In genomic region chr14:105244334-105244733, GRCh38 we compare ENCODE assay signal across 16 cellular contexts. TPM values are rescaled to one million over a fixed set of nuclear protein-coding genes. Genes with fewer than 3 reads are reported as not detected.
DNase-seq lines count a peak whose midpoint lies in the region; ATAC-seq, FAIRE-seq and TF ChIP-seq lines count a peak whose summit lies in the region.
"Had no signal": no experiment of that assay in that cellular context is flagged by ENCODE, and none has a peak within 500 bp of the region (broad histone marks: within the 10 kb centered on the region; RNA-seq: fewer than 3 reads in every experiment).

No MANE protein-coding gene starts in this region.

- 96% methylated on average over 10 of the region's 10 CpGs for WGBS in GM12878 (ENCODE audit: insufficient coverage, insufficient replicate concordance, low lambda C conversion rate, missing lambda C conversion rate)
- WGBS in H9 (ENCODE audit: extremely low coverage, insufficient read length, low lambda C conversion rate) = no CpG with 5 or more reads among the region's 10 CpGs

- H3K79me1 ChIP-seq in H9 (ENCODE audit: insufficient read depth, low read depth, low read length, poor library complexity, severe bottlenecking) = no peaks in the 10 kb centered on the region

- H2BK12ac ChIP-seq in H9 (ENCODE audit: insufficient read length, low read depth, low read length) = no peak overlapping the region

- no peak for TF ChIP-seq EP300 in GM12878 (IDR thresholded peaks at IDR 0.05; ENCODE audit: borderline replicate concordance in 1 of 2, control insufficient read depth in 1 of 2, low read depth in 2 of 2, low read length in 2 of 2)

- H3K4me1 ChIP-seq in CD4-positive, CD25-positive, alpha-beta regulatory T cell (ENCODE audit: control insufficient read depth, insufficient read depth, low read length, poor library complexity, severe bottlenecking) = peaks cover 18% of the 10 kb centered on the region
- H3K4me1 ChIP-seq in CD8-positive, alpha-beta T cell (ENCODE audit: insufficient read depth, low read length) = peaks cover 21% of the 10 kb centered on the region
- H3K4me1 ChIP-seq in GM12878 (ENCODE audit: control insufficient read depth, insufficient read depth, low read length) (peaks cover 8% of the 10 kb centered on the region), osteoblast (ENCODE audit: insufficient read depth, low read length) (peaks cover 3% of the 10 kb centered on the region), H9 (ENCODE audit: insufficient read depth, low read length) (no peaks in the 10 kb centered on the region)

- no peak overlapping the region for H2AFZ ChIP-seq in GM12878 (ENCODE audit: control insufficient read depth, low read depth, low read length)
- H2AFZ ChIP-seq in osteoblast (ENCODE audit: low read length) = no peak overlapping the region
- no peak overlapping the region for H2AFZ ChIP-seq in H9 (ENCODE audit: low read length)

- no peaks in the 10 kb centered on the region for H3K27me3 ChIP-seq in CD4-positive, CD25-positive, alpha-beta regulatory T cell (ENCODE audit: control insufficient read depth, insufficient read depth, low read length)
- H3K27me3 ChIP-seq in CD8-positive, alpha-beta T cell (ENCODE audit: insufficient read depth, low read length) = no peaks in the 10 kb centered on the region
- no peaks in the 10 kb centered on the region for H3K27me3 ChIP-seq in GM12878 (replicated peaks in 1 of 2; ENCODE audit: control insufficient read depth in 2 of 2, insufficient read depth in 2 of 2, low read length in 1 of 2)
- no peaks in the 10 kb centered on the region for H3K27me3 ChIP-seq in osteoblast (ENCODE audit: insufficient read depth, low read length)
- H3K27me3 ChIP-seq in H9 (ENCODE audit: insufficient read depth, low read length) = no peaks in the 10 kb centered on the region

- no peak overlapping the region for H4K8ac ChIP-seq in H9 (replicated peaks; ENCODE audit: insufficient read length, low read depth, low read length)

- no peak for TF ChIP-seq POLR2A in GM12878 (IDR thresholded peaks at IDR 0.05; ENCODE audit: low read depth, low read length)

- POLR2A ChIA-PET in CD8-positive, alpha-beta T cell (lab: Charles Lee) = interaction anchor here (0.6 kb wide), 1 partner anchor 52 kb away, joined by 4 read pairs; no protein-coding TSS in a partner anchor
- POLR2A ChIA-PET in GM12878 (lab: Charles Lee) = no interaction called here

- intact Hi-C loops in CD8-positive, alpha-beta T cell (cut with DNase I, micrococcal nuclease) = loop anchor here in 1 of 2 experiments (10.0 kb wide), 3 partner anchors 60 to 450 kb away; partner anchors contain the start of genes AKT1, NUDT14 and TEDC1
- intact Hi-C loops in GM12878 (cut with micrococcal nuclease; ENCODE audit: unreplicated experiment) = no loop called here

- H3K27ac Mint-ChIP-seq in CD4-positive, CD25-positive, alpha-beta regulatory T cell = peak overlapping the region in 2 of 3 donors; percentile 6 to 26
- peak overlapping the region; percentile 41 for H3K27ac Mint-ChIP-seq in CD8-positive, alpha-beta T cell
- no peak overlapping the region for H3K27ac Mint-ChIP-seq in H9
- H3K27ac Mint-ChIP-seq: B cell had no signal

- no peaks in the 10 kb centered on the region for H3K9me3 ChIP-seq in CD4-positive, CD25-positive, alpha-beta regulatory T cell (ENCODE audit: control insufficient read depth in 2 of 2, low read length in 2 of 2)
- H3K9me3 ChIP-seq in CD8-positive, alpha-beta T cell (ENCODE audit: low read length) = no peaks in the 10 kb centered on the region
- H3K9me3 ChIP-seq in GM12878 (replicated peaks; ENCODE audit: control insufficient read depth, insufficient read depth, low read length) (no peaks in the 10 kb centered on the region; the same call in 2 of the 3 replicates), osteoblast (ENCODE audit: low read depth, low read length) (no peaks in the 10 kb centered on the region), H9 (ENCODE audit: control insufficient read depth, low read depth, low read length) (no peaks in the 10 kb centered on the region)

- TF ChIP-seq RAD21 in GM12878 (IDR thresholded peaks at IDR 0.05; ENCODE audit: insufficient read depth, low read depth, low read length) = no peak

- H2BK15ac ChIP-seq in H9 (ENCODE audit: low read depth, low read length) = no peak overlapping the region

- CTCF ChIA-PET in CD8-positive, alpha-beta T cell (lab: Charles Lee) = no interaction called here
- CTCF ChIA-PET in GM12878 (lab: Yijun Ruan, JAX) = no interaction called here

- H2BK20ac ChIP-seq in H9 (ENCODE audit: low read depth, low read length, poor library complexity, severe bottlenecking) = no peak overlapping the region

- no peak overlapping the region for H4K91ac ChIP-seq in H9 (ENCODE audit: insufficient read length, low read depth, low read length)

- H3K27ac ChIP-seq in CD4-positive, CD25-positive, alpha-beta regulatory T cell (ENCODE audit: insufficient read depth, low read length, poor library complexity, severe bottlenecking) = no peak overlapping the region
- no peak overlapping the region for H3K27ac ChIP-seq in CD8-positive, alpha-beta T cell (ENCODE audit: low read depth, low read length)
- H3K27ac ChIP-seq in GM12878 (ENCODE audit: control insufficient read depth, insufficient read depth) (no peak overlapping the region), osteoblast (ENCODE audit: low read depth, low read length) (no peak overlapping the region), H9 (ENCODE audit: insufficient read length, low read depth, low read length) (no peak overlapping the region)
- H3K27ac ChIP-seq: C4-2B had no signal

- H2BK120ac ChIP-seq in H9 (ENCODE audit: low read depth, low read length, poor library complexity, severe bottlenecking) = no peak overlapping the region

- H3T11ph ChIP-seq in H9 (ENCODE audit: low read length) = no peak overlapping the region

- ATAC-seq in CD4-positive, CD25-positive, alpha-beta regulatory T cell (ENCODE audit: low read depth in 2 of 2) = no peak
- ATAC-seq in CD8-positive, alpha-beta T cell = no peak
- no peak for ATAC-seq in GM12878
- ATAC-seq: HCT116, K562 had no signal

- H3K9ac ChIP-seq in GM12878 (ENCODE audit: control insufficient read depth, insufficient read depth, low read length) (no peak overlapping the region), H9 (ENCODE audit: extremely low read depth, insufficient read length, low read length) (no peak overlapping the region)

- no peak overlapping the region for H3K18ac ChIP-seq in H9 (ENCODE audit: insufficient read length, low read depth, low read length)

- H3K4ac ChIP-seq in H9 (ENCODE audit: low read depth, low read length) = no peak overlapping the region

- no peak overlapping the region for H3K23ac ChIP-seq in H9 (ENCODE audit: insufficient read length, low read depth, low read length)

- DNase-seq in CD4-positive, CD25-positive, alpha-beta regulatory T cell = no peak
- DNase-seq in CD8-positive, alpha-beta T cell = no peak
- no peak for DNase-seq in GM12878 (ENCODE audit: low read depth, low spot score)
- DNase-seq in osteoblast (ENCODE audit: insufficient read length, low spot score, missing footprints) = peak; percentile 38
- no peak for DNase-seq in DMS153 (lab: John Stamatoyannopoulos, UW)
- no peak for DNase-seq in cerebellar cortex (ENCODE audit: low spot score)
- no peak for DNase-seq in H9
- DNase-seq: DMS79 treated with DMSO at 0.1 percent for 48 hours, EL had no signal

- no peak overlapping the region for H2AK5ac ChIP-seq in H9 (ENCODE audit: insufficient read length, low read length)

- peaks cover 5% of the 10 kb centered on the region for H3K36me3 Mint-ChIP-seq in CD4-positive, CD25-positive, alpha-beta regulatory T cell
- H3K36me3 Mint-ChIP-seq in CD8-positive, alpha-beta T cell = peaks cover 11% of the 10 kb centered on the region
- H3K36me3 Mint-ChIP-seq in H9 (ENCODE audit: insufficient read depth in 1 of 3, low read depth in 3 of 3) = peaks cover 5 to 21% (median 7%) of the 10 kb centered on the region in 3 experiments

- no peak overlapping the region for H4K5ac ChIP-seq in H9 (ENCODE audit: insufficient read length, low read depth, low read length)

- H4K20me1 ChIP-seq in GM12878 (ENCODE audit: control insufficient read depth, insufficient read depth) = no peaks in the 10 kb centered on the region
- H4K20me1 ChIP-seq in osteoblast (ENCODE audit: insufficient read depth, low read length) = peaks cover 12% of the 10 kb centered on the region
- no peaks in the 10 kb centered on the region for H4K20me1 ChIP-seq in H9 (ENCODE audit: control insufficient read depth, insufficient read depth, insufficient read length)

- in situ Hi-C loops in GM12878 (cut with MboI) = no loop called here

- H3K79me2 ChIP-seq in GM12878 (ENCODE audit: control insufficient read depth, insufficient read depth, low read length) (peaks cover 6% of the 10 kb centered on the region; the same call in 1 of the 2 replicates), osteoblast (ENCODE audit: insufficient read depth, low read length) (peaks cover 55% of the 10 kb centered on the region), H9 (ENCODE audit: insufficient read depth, low read length) (no peaks in the 10 kb centered on the region)

- peaks cover 5% of the 10 kb centered on the region for H3K36me3 ChIP-seq in CD4-positive, CD25-positive, alpha-beta regulatory T cell (ENCODE audit: control insufficient read depth, insufficient read depth, low read length)
- no peaks in the 10 kb centered on the region for H3K36me3 ChIP-seq in CD8-positive, alpha-beta T cell (ENCODE audit: insufficient read depth, low read length)
- H3K36me3 ChIP-seq in GM12878 (ENCODE audit: control insufficient read depth in 2 of 2, insufficient read depth in 2 of 2, low read length in 1 of 2) = peaks cover 5% of the 10 kb centered on the region in 2 experiments; a peak in 3 of 4 replicates
- no peaks in the 10 kb centered on the region for H3K36me3 ChIP-seq in osteoblast (ENCODE audit: insufficient read depth, low read length)

- H2BK5ac ChIP-seq in H9 (ENCODE audit: insufficient read length, low read length) = no peak overlapping the region

- TSS peak; percentile 24 for BruUV-seq in GM12878 (replicated peaks; lab: Mats Ljungman, UMichigan)

- H3K4me3 Mint-ChIP-seq in CD4-positive, CD25-positive, alpha-beta regulatory T cell = no peak overlapping the region
- no peak overlapping the region for H3K4me3 Mint-ChIP-seq in CD8-positive, alpha-beta T cell
- H3K4me3 Mint-ChIP-seq in H9 = no peak overlapping the region
- H3K4me3 Mint-ChIP-seq: B cell had no signal

- H3K56ac ChIP-seq in H9 (ENCODE audit: insufficient read length, low read depth, low read length) = no peak overlapping the region

- peaks cover 0 to 32% (median 18%) of the 10 kb centered on the region in 4 donors for H3K4me1 Mint-ChIP-seq in CD4-positive, CD25-positive, alpha-beta regulatory T cell
- peaks cover 29% of the 10 kb centered on the region for H3K4me1 Mint-ChIP-seq in CD8-positive, alpha-beta T cell (ENCODE audit: low read depth)
- peaks cover 3 to 4% of the 10 kb centered on the region in 2 experiments; a peak in 3 of 4 replicates for H3K4me1 Mint-ChIP-seq in H9

- H3K27me3 Mint-ChIP-seq in CD4-positive, CD25-positive, alpha-beta regulatory T cell = no peaks in the 10 kb centered on the region
- H3K27me3 Mint-ChIP-seq in CD8-positive, alpha-beta T cell (ENCODE audit: low read depth) = no peaks in the 10 kb centered on the region
- H3K27me3 Mint-ChIP-seq in H9 (ENCODE audit: low read depth) = peaks cover 2% of the 10 kb centered on the region; the same call in 1 of the 2 replicates
- H3K27me3 Mint-ChIP-seq: B cell had no signal

- no peak overlapping the region for H3K4me2 ChIP-seq in GM12878 (ENCODE audit: control insufficient read depth, insufficient read depth)
- no peak overlapping the region for H3K4me2 ChIP-seq in osteoblast (ENCODE audit: insufficient read depth, low read length)
- H3K4me2 ChIP-seq in H9 (ENCODE audit: insufficient read depth, insufficient read length, low read length) = no peak overlapping the region

- H3K14ac ChIP-seq in H9 (ENCODE audit: insufficient read depth, low read length) = no peak overlapping the region

- H3K4me3 ChIP-seq in CD4-positive, CD25-positive, alpha-beta regulatory T cell (ENCODE audit: low read depth, low read length) = no peak overlapping the region
- no peak overlapping the region for H3K4me3 ChIP-seq in CD8-positive, alpha-beta T cell (ENCODE audit: low read depth, low read length)
- H3K4me3 ChIP-seq in GM12878 (no peak overlapping the region), osteoblast (ENCODE audit: insufficient read depth, low read length) (no peak overlapping the region)
- H3K4me3 ChIP-seq: K562 had no signal

- TF ChIP-seq CTCF in CD8-positive, alpha-beta T cell (IDR thresholded peaks at IDR 0.05) = no peak
- TF ChIP-seq CTCF in GM12878 (IDR thresholded peaks at IDR 0.05 in 2 of 3, conservative IDR thresholded peaks at IDR 0.05 in 1 of 3; ENCODE audit: control insufficient read depth in 2 of 3, extremely low read depth in 1 of 3, insufficient read depth in 1 of 3, low read depth in 3 of 3, low read length in 3 of 3) = no peak
- TF ChIP-seq CTCF in osteoblast (IDR thresholded peaks at IDR 0.05; ENCODE audit: extremely low read depth, low read depth, low read length) = no peak
- no peak for TF ChIP-seq CTCF in H9 (conservative IDR thresholded peaks at IDR 0.05)

- peaks cover 5% of the 10 kb centered on the region for H3K23me2 ChIP-seq in H9 (ENCODE audit: insufficient read length, low read depth, low read length, poor library complexity, severe bottlenecking)

- FAIRE-seq in GM12878 (lab: Jason Lieb, UNC) = no peak
- FAIRE-seq: A204.1, G401.6, GM12892, K562 had no signal

- SMC1A ChIA-PET in GM12878 (lab: Charles Lee; ENCODE audit: uncharacterized antibody, unreplicated experiment) = no interaction called here

- no peaks in the 10 kb centered on the region for H3K9me3 Mint-ChIP-seq in CD4-positive, CD25-positive, alpha-beta regulatory T cell
- H3K9me3 Mint-ChIP-seq in CD8-positive, alpha-beta T cell = no peaks in the 10 kb centered on the region
- no peaks in the 10 kb centered on the region for H3K9me3 Mint-ChIP-seq in H9

- RAD21 ChIA-PET in GM12878 (lab: Charles Lee; ENCODE audit: unreplicated experiment) = no interaction called here

RNA-seq across cellular contexts. Expression of gene BTBD6, which starts 4.0 kb away (rescaled TPM):
- total RNA-seq in CD4-positive, CD25-positive, alpha-beta regulatory T cell = 39.4 TPM
- polyA plus RNA-seq in CD4-positive, CD25-positive, alpha-beta regulatory T cell = 10 to 100 TPM in 2 of 4 donors, 1 to 10 TPM in 2; 4.6 to 17.4 (median 9.0) TPM
- total RNA-seq in CD8-positive, alpha-beta T cell = 10 to 100 TPM; 34.1 to 34.4 TPM
- 7.0 and 8.1 TPM in 2 replicates for total RNA-seq in GM12878 (2013; cell fraction: nucleolus; rRNA removed)
- total RNA-seq in GM12878 (2014; rRNA removed) = 33.4 and 36.0 TPM in 2 replicates
- total RNA-seq in GM12878 (2014; rRNA removed; fragmentation: Illumina TruSeq; extraction: Trizol) = 18.6 and 20.8 TPM in 2 replicates
- total RNA-seq in GM12878 (2021) = 26.2 and 26.4 TPM in 2 replicates
- 8.5 TPM for polyA plus RNA-seq in GM12878 (2011; ENCODE audit: low read depth)
- polyA plus RNA-seq in GM12878 (2011; rRNA removed) = 8.4 and 13.8 TPM in 2 replicates
- polyA plus RNA-seq in GM12878 (2011; cell fraction: cytosol; rRNA removed) = 15.8 and 22.1 TPM in 2 replicates
- 41.5 and 42.8 TPM in 2 replicates for polyA plus RNA-seq in GM12878 (2011; cell fraction: nucleus; rRNA removed)
- 13.7 and 15.0 TPM in 2 replicates for polyA plus RNA-seq in GM12878 (2012)
- 6.2 and 17.8 TPM in 2 replicates for polyA plus RNA-seq in GM12878 (2014; fragmentation: Illumina TruSeq; extraction: Trizol)
- 1 to 10 TPM; 3.6 to 9.8 TPM for polyA plus RNA-seq in GM12878 (2014; fragmentation: Nextera tagmentation; extraction: Ambion mirVana)
- polyA plus RNA-seq in GM12878 (2014; rRNA removed) = 36.5 and 42.0 TPM in 2 replicates
- 1 to 10 TPM; 1.4 to 2.1 TPM for polyA plus RNA-seq in GM12878 (2016; fragmentation: Nextera tagmentation; extraction: Ambion mirVana)
- 8.6 and 14.2 TPM in 2 replicates for polyA minus RNA-seq in GM12878 (2011; rRNA and poly(A)+ RNA removed)
- 5.3 and 7.5 TPM in 2 replicates for polyA minus RNA-seq in GM12878 (2011; cell fraction: cytosol; rRNA and poly(A)+ RNA removed)
- polyA minus RNA-seq in GM12878 (2011; cell fraction: nucleus; rRNA and poly(A)+ RNA removed) = 6.0 and 8.9 TPM in 2 replicates
- total RNA-seq in osteoblast = 54.3 and 60.1 TPM in 2 replicates
- total RNA-seq in H9 (2021) = 22.9 and 23.3 TPM in 2 replicates
- total RNA-seq: K562 had no signal
- polyA plus RNA-seq: K562 had no signal

RNA-seq across cellular contexts. Expression of gene BRF1, which starts 56.5 kb away (rescaled TPM):
- 58.9 TPM for total RNA-seq in CD4-positive, CD25-positive, alpha-beta regulatory T cell
- polyA plus RNA-seq in CD4-positive, CD25-positive, alpha-beta regulatory T cell = 1 to 10 TPM; 5.6 to 8.7 (median 7.5) TPM
- 10 to 100 TPM; 60.0 to 61.2 TPM for total RNA-seq in CD8-positive, alpha-beta T cell
- total RNA-seq in GM12878 (2013; cell fraction: nucleolus; rRNA removed) = 112 and 132 TPM in 2 replicates
- total RNA-seq in GM12878 (2014; rRNA removed) (25.2 and 26.5 TPM in 2 replicates), GM12878 (2014; rRNA removed; fragmentation: Illumina TruSeq; extraction: Trizol) (11.5 and 11.6 TPM in 2 replicates), GM12878 (2021) (29.3 and 33.5 TPM in 2 replicates), osteoblast (33.6 and 34.4 TPM in 2 replicates), H9 (2021) (27.0 and 28.3 TPM in 2 replicates)
- 3.9 TPM for polyA plus RNA-seq in GM12878 (2011; ENCODE audit: low read depth)
- polyA plus RNA-seq in GM12878 (2011; rRNA removed) (7.1 and 8.0 TPM in 2 replicates), GM12878 (2014; fragmentation: Illumina TruSeq; extraction: Trizol) (5.3 and 8.8 TPM in 2 replicates), GM12878 (2014; fragmentation: Nextera tagmentation; extraction: Ambion mirVana) (under 1 TPM; 0.21 to 0.58 TPM), GM12878 (2014; rRNA removed) (18.3 and 22.6 TPM in 2 replicates), GM12878 (2016; fragmentation: Nextera tagmentation; extraction: Ambion mirVana) (10 to 100 TPM in 1 of 2 experiments, 1 to 10 TPM in 1; 9.7 to 17.4 TPM)
- 9.3 and 13.0 TPM in 2 replicates for polyA plus RNA-seq in GM12878 (2011; cell fraction: cytosol; rRNA removed)
- polyA plus RNA-seq in GM12878 (2011; cell fraction: nucleus; rRNA removed) = 51.2 and 68.3 TPM in 2 replicates
- polyA plus RNA-seq in GM12878 (2012) = 15.1 TPM in 2 replicates
- 12.0 and 25.4 TPM in 2 replicates for polyA minus RNA-seq in GM12878 (2011; rRNA and poly(A)+ RNA removed)
- 8.9 and 13.0 TPM in 2 replicates for polyA minus RNA-seq in GM12878 (2011; cell fraction: cytosol; rRNA and poly(A)+ RNA removed)
- 33.0 and 62.1 TPM in 2 replicates for polyA minus RNA-seq in GM12878 (2011; cell fraction: nucleus; rRNA and poly(A)+ RNA removed)

Comparison
In these comparisons a context has a peak if more than half of its experiments do, and no peak if none do; other contexts are left out.
1. H3K27ac Mint-ChIP-seq: peak in CD4-positive, CD25-positive, alpha-beta regulatory T cell (2 of 3) and CD8-positive, alpha-beta T cell (single experiment); none in H9 (0 of 3).